ENCODE assay signal across 16 cellular contexts in the genomic region with DNA sequence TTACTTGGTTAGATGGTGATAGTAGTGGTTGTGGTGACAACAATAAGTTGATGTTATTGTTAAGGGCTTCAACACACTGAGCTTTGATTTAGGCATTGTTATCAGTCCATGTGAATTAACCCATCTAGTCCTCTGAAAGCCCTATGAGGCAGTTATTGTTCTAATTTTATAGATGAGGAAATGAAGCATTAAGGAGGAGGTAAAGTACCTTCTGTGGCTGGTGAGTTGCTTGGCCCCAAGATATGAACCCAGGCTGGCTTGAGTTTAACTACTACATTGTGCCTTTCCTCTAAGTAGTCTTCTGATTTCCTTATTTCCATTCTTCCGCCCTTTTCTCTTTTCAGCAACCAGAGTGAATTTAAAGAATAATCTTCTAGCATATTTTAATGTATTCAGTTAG.
A peak's percentile ranks its signal among the peaks of the same experiment; 100 is the strongest.
DNase-seq lines count a peak whose midpoint lies in the region; ATAC-seq, FAIRE-seq and TF ChIP-seq lines count a peak whose summit lies in the region.
"Had no signal": no experiment of that assay in that cellular context is flagged by ENCODE, and none has a peak within 500 bp of the region (broad histone marks: within the 10 kb centered on the region; RNA-seq: fewer than 3 reads in every experiment).

No MANE protein-coding gene starts in this region.

- no peak for TF ChIP-seq POLR2A in GM12891 (IDR thresholded peaks at IDR 0.05; ENCODE audit: low read depth, low read length)
- no peak for TF ChIP-seq POLR2A in spleen (IDR thresholded peaks at IDR 0.05)

- H3K4me1 Mint-ChIP-seq in naive B cell = peaks cover 34 to 35% (median 35%) of the 10 kb centered on the region in 3 donors

- intact Hi-C loops in spleen (cut with DNase I; ENCODE audit: low total_unique reads) = no loop called here

- no peak for DNase-seq in GM12891 (ENCODE audit: insufficient read length, low spot score)
- DNase-seq in naive B cell = no peak
- no peak for DNase-seq in cerebellar cortex (ENCODE audit: low spot score)
- no peak for DNase-seq in NCI-H2227 treated with DMSO at 0.1 percent for 48 hours (lab: John Stamatoyannopoulos, UW)
- DNase-seq in spleen = no peak
- DNase-seq: Karpas-422, MM.1S, NCI-H1930, NCI-H2171, NCI-H510A, SHP77 treated with DMSO at 0.1 percent for 48 hours had no signal

- WGBS in spleen, 5 donors = 91 to 97% (median 95%) methylated on average over 1 of the region's 1 CpG

- peak; percentile 73 for FAIRE-seq in GM12891 (lab: Jason Lieb, UNC)
- FAIRE-seq: RCC 7860 had no signal

- no peaks in the 10 kb centered on the region for H3K36me3 ChIP-seq in spleen

- H3K4me3 ChIP-seq in spleen = no peak overlapping the region

- H3K27me3 ChIP-seq in spleen (replicated peaks in 1 of 7) = no peaks in the 10 kb centered on the region

- ATAC-seq in GM19351 (IDR thresholded peaks at IDR 0.05; ENCODE audit: unreplicated experiment) (peak; percentile 81), HG03103 (IDR thresholded peaks at IDR 0.05; ENCODE audit: low read depth, unreplicated experiment) (peak; percentile 66), naive B cell (ENCODE audit: low read depth in 2 of 2) (peak; percentile 52 to 60), GM21576 (IDR thresholded peaks at IDR 0.05; ENCODE audit: unreplicated experiment) (no peak)

- peak overlapping the region in 4 of 6 donors; percentile 8 to 62 (median 48) for H3K27ac Mint-ChIP-seq in naive B cell

- H3K4me1 ChIP-seq in spleen = peaks cover 6 to 54% (median 21%) of the 10 kb centered on the region in 6 donors

- H3K4me3 Mint-ChIP-seq in naive B cell = peak overlapping the region in 1 of 8 donors; percentile 21

- no peaks in the 10 kb centered on the region for H3K9me3 ChIP-seq in spleen

- H3K27me3 Mint-ChIP-seq in naive B cell = no peaks in the 10 kb centered on the region

- no peak for TF ChIP-seq CTCF in spleen (IDR thresholded peaks at IDR 0.05 in 8 of 11, conservative IDR thresholded peaks at IDR 0.05 in 3 of 11)

- peaks cover 0 to 3% (median 0%) of the 10 kb centered on the region in 7 donors for H3K9me3 Mint-ChIP-seq in naive B cell

- peaks cover 0 to 16% of the 10 kb centered on the region in 2 donors for H3K36me3 Mint-ChIP-seq in naive B cell

- no peak overlapping the region for H3K27ac ChIP-seq in spleen
- H3K27ac ChIP-seq: C4-2B had no signal

TF ChIP-seq in GM12891, 5 proteins besides CTCF, POLR2A, EP300 and RAD21:
- TF ChIP-seq TAF1 (IDR thresholded peaks at IDR 0.05; ENCODE audit: low read depth, low read length) = no peak
- no peak for TF ChIP-seq POU2F2 (IDR thresholded peaks at IDR 0.05; ENCODE audit: low read depth, low read length)
- TF ChIP-seq POLR2AphosphoS5 (IDR thresholded peaks at IDR 0.05; ENCODE audit: low read depth, low read length) = no peak
- no peak for TF ChIP-seq SPI1 (IDR thresholded peaks at IDR 0.05; ENCODE audit: low read depth, low read length)
- no peak for TF ChIP-seq PAX5 (IDR thresholded peaks at IDR 0.05; ENCODE audit: insufficient read depth, low read length, severe bottlenecking)
